ENCODE assay signal across 14 cellular contexts in genomic region chr4:26812049-26812729, GRCh38. TPM values are rescaled to one million over a fixed set of nuclear protein-coding genes. Genes with fewer than 3 reads are reported as not detected.
DNase-seq lines count a peak whose midpoint lies in the region; ATAC-seq and TF ChIP-seq lines count a peak whose summit lies in the region.
"Had no signal": no experiment of that assay in that cellular context is flagged by ENCODE, and none has a peak within 500 bp of the region (broad histone marks: within the 10 kb centered on the region; RNA-seq: fewer than 3 reads in every experiment).

No MANE protein-coding gene starts in this region.

- no peaks in the 10 kb centered on the region for H3K9me3 ChIP-seq in gastrocnemius medialis
- H3K9me3 ChIP-seq: tibial nerve had no signal

- peaks cover 2% of the 10 kb centered on the region for H3K36me3 Mint-ChIP-seq in activated CD8-positive, alpha-beta T cell treated with anti-CD3 and anti-CD28 coated beads, Interleukin-2, amount 10 ng/mL, durations not matched to agents 7 days and 5 days (ENCODE audit: low read depth)
- no peaks in the 10 kb centered on the region for H3K36me3 Mint-ChIP-seq in activated CD8-positive, alpha-beta T cell treated with anti-CD3 and anti-CD28 coated beads for 36 hours (ENCODE audit: low read depth)

- in situ Hi-C loops in SK-MEL-5 (cut with HindIII; ENCODE audit: low pct_unique_long_range_greater_than_20kb, low sequenced_read_pairs) (no loop called here), gastrocnemius medialis (cut with MboI; ENCODE audit: low sequenced_read_pairs in 4 of 4) (no loop called here)

- no peak for TF ChIP-seq CTCF in activated CD8-positive, alpha-beta T cell treated with anti-CD3 and anti-CD28 coated beads for 36 hours (IDR thresholded peaks at IDR 0.05)
- TF ChIP-seq CTCF in gastrocnemius medialis (IDR thresholded peaks at IDR 0.05 in 4 of 5, conservative IDR thresholded peaks at IDR 0.05 in 1 of 5) (no peak), coronary artery (IDR thresholded peaks at IDR 0.05) (no peak)

- H3K36me3 ChIP-seq in gastrocnemius medialis = no peaks in the 10 kb centered on the region
- H3K36me3 ChIP-seq: tibial nerve had no signal

- intact Hi-C loops in activated CD8-positive, alpha-beta T cell treated with anti-CD3 and anti-CD28 coated beads for 36 hours (cut with micrococcal nuclease) = no loop called here
- intact Hi-C loops in left cardiac atrium (cut with DNase I) (no loop called here), gastrocnemius medialis (cut with DNase I; ENCODE audit: low total_unique reads) (no loop called here)

- POLR2A ChIA-PET in activated CD8-positive, alpha-beta T cell treated with anti-CD3 and anti-CD28 coated beads, Interleukin-2, amount 10 ng/mL, durations not matched to agents 7 days and 5 days (lab: Charles Lee) = interaction anchor here (0.8 kb wide), 1 partner anchor 180 kb away, joined by 3 read pairs; no protein-coding TSS in a partner anchor
- POLR2A ChIA-PET in activated CD8-positive, alpha-beta T cell treated with anti-CD3 and anti-CD28 coated beads for 36 hours (lab: Charles Lee) = interaction anchor here (0.6 to 0.7 kb wide), 2 partner anchors 11 to 150 kb away, joined by 3 read pairs; no protein-coding TSS in a partner anchor

- peaks cover 9% of the 10 kb centered on the region for H3K4me1 Mint-ChIP-seq in activated CD8-positive, alpha-beta T cell treated with anti-CD3 and anti-CD28 coated beads, Interleukin-2, amount 10 ng/mL, durations not matched to agents 7 days and 5 days (ENCODE audit: low read depth)
- peaks cover 12% of the 10 kb centered on the region for H3K4me1 Mint-ChIP-seq in activated CD8-positive, alpha-beta T cell treated with anti-CD3 and anti-CD28 coated beads for 36 hours (ENCODE audit: low read depth)

- H3K4me3 ChIP-seq in gastrocnemius medialis (no peak overlapping the region), coronary artery (no peak overlapping the region)
- H3K4me3 ChIP-seq: SK-N-MC, tibial nerve had no signal

- no peak for ATAC-seq in activated CD8-positive, alpha-beta T cell treated with anti-CD3 and anti-CD28 coated beads, Interleukin-2, amount 10 ng/mL, durations not matched to agents 7 days and 5 days
- no peak for ATAC-seq in activated CD8-positive, alpha-beta T cell treated with anti-CD3 and anti-CD28 coated beads for 36 hours
- ATAC-seq in left cardiac atrium (peak in 1 of 2 donors; percentile 52), gastrocnemius medialis (peak; percentile 36 to 56), HG02970 (IDR thresholded peaks at IDR 0.05; ENCODE audit: low FRiP score, unreplicated experiment) (no peak)
- ATAC-seq: sciatic nerve had no signal

- H3K27ac ChIP-seq in gastrocnemius medialis = peak overlapping the region in 3 of 4 donors; percentile 18 to 49 (median 27)
- no peak overlapping the region for H3K27ac ChIP-seq in coronary artery
- H3K27ac ChIP-seq: SK-N-MC, tibial nerve had no signal

- H3K9me3 Mint-ChIP-seq in activated CD8-positive, alpha-beta T cell treated with anti-CD3 and anti-CD28 coated beads, Interleukin-2, amount 10 ng/mL, durations not matched to agents 7 days and 5 days (ENCODE audit: insufficient read depth) = no peaks in the 10 kb centered on the region
- H3K9me3 Mint-ChIP-seq in activated CD8-positive, alpha-beta T cell treated with anti-CD3 and anti-CD28 coated beads for 36 hours = peaks cover 4% of the 10 kb centered on the region

- peak overlapping the region; percentile 72 for H3K27ac Mint-ChIP-seq in activated CD8-positive, alpha-beta T cell treated with anti-CD3 and anti-CD28 coated beads, Interleukin-2, amount 10 ng/mL, durations not matched to agents 7 days and 5 days
- no peak overlapping the region for H3K27ac Mint-ChIP-seq in activated CD8-positive, alpha-beta T cell treated with anti-CD3 and anti-CD28 coated beads for 36 hours

- H3K27me3 Mint-ChIP-seq in activated CD8-positive, alpha-beta T cell treated with anti-CD3 and anti-CD28 coated beads, Interleukin-2, amount 10 ng/mL, durations not matched to agents 7 days and 5 days (ENCODE audit: low read depth) = no peaks in the 10 kb centered on the region
- H3K27me3 Mint-ChIP-seq in activated CD8-positive, alpha-beta T cell treated with anti-CD3 and anti-CD28 coated beads for 36 hours = no peaks in the 10 kb centered on the region

- CTCF ChIA-PET in activated CD8-positive, alpha-beta T cell treated with anti-CD3 and anti-CD28 coated beads, Interleukin-2, amount 10 ng/mL, durations not matched to agents 7 days and 5 days (lab: Charles Lee) = no interaction called here
- CTCF ChIA-PET in activated CD8-positive, alpha-beta T cell treated with anti-CD3 and anti-CD28 coated beads for 36 hours (lab: Charles Lee) = no interaction called here

- no peak overlapping the region for H3K4me3 Mint-ChIP-seq in activated CD8-positive, alpha-beta T cell treated with anti-CD3 and anti-CD28 coated beads, Interleukin-2, amount 10 ng/mL, durations not matched to agents 7 days and 5 days
- no peak overlapping the region for H3K4me3 Mint-ChIP-seq in activated CD8-positive, alpha-beta T cell treated with anti-CD3 and anti-CD28 coated beads for 36 hours

- DNase-seq in activated CD8-positive, alpha-beta T cell treated with anti-CD3 and anti-CD28 coated beads, Interleukin-2, amount 10 ng/mL, durations not matched to agents 7 days and 5 days = no peak
- DNase-seq in activated CD8-positive, alpha-beta T cell treated with anti-CD3 and anti-CD28 coated beads for 36 hours = no peak
- DNase-seq in SK-MEL-5 (ENCODE audit: low read depth, low spot score) (peak; percentile 57), left cardiac atrium (peak; percentile 27), gastrocnemius medialis (no peak), NCI-H2029 treated with DMSO at 0.1 percent for 48 hours (lab: John Stamatoyannopoulos, UW) (no peak), coronary artery (ENCODE audit: low spot score) (no peak)
- DNase-seq: activated CD4-positive, alpha-beta T cell treated with anti-CD3 and anti-CD28 coated beads, Interleukin-2, amount 50 U/mL, for 48 hours; mesendoderm; NCI-H1436 treated with DMSO at 0.1 percent for 48 hours had no signal

- H3K4me1 ChIP-seq in gastrocnemius medialis = peaks cover 0 to 30% of the 10 kb centered on the region in 2 donors

- no peak for TF ChIP-seq POLR2A in gastrocnemius medialis (IDR thresholded peaks at IDR 0.05)

- H3K27me3 ChIP-seq in gastrocnemius medialis = no peaks in the 10 kb centered on the region
- H3K27me3 ChIP-seq: tibial nerve had no signal

RNA-seq across cellular contexts. Expression of gene STIM2, which starts 48.5 kb away (rescaled TPM):
- total RNA-seq in activated CD8-positive, alpha-beta T cell treated with anti-CD3 and anti-CD28 coated beads, Interleukin-2, amount 10 ng/mL, durations not matched to agents 7 days and 5 days = 10 to 100 TPM; 52.3 to 53.3 TPM
- total RNA-seq in activated CD8-positive, alpha-beta T cell treated with anti-CD3 and anti-CD28 coated beads for 36 hours = 10 to 100 TPM; 44.4 to 46.6 TPM
- total RNA-seq in SK-MEL-5 (2014; rRNA removed; shearing (Covaris generic)) = 16.3 and 19.7 TPM in 2 replicates
- 14.3 and 16.1 TPM in 2 replicates for polyA plus RNA-seq in SK-MEL-5 (2015; cell fraction: cytosol; rRNA removed)
- 91.5 and 99.9 TPM in 2 replicates for polyA plus RNA-seq in SK-MEL-5 (2015; cell fraction: nucleus; rRNA removed)
- total RNA-seq in left cardiac atrium (10 to 100 TPM; 12.1 to 16.9 TPM), gastrocnemius medialis (1 to 10 TPM; 3.9 to 7.6 (median 4.9) TPM)

Comparison
In these comparisons a context has a peak if more than half of its experiments do, and no peak if none do; other contexts are left out.
1. ATAC-seq: peak in gastrocnemius medialis (2 of 2); none in activated CD8-positive, alpha-beta T cell treated with anti-CD3 and anti-CD28 coated beads, Interleukin-2, amount 10 ng/mL, durations not matched to agents 7 days and 5 days (single experiment), activated CD8-positive, alpha-beta T cell treated with anti-CD3 and anti-CD28 coated beads for 36 hours (single experiment) and HG02970 (single experiment).
2. DNase-seq: peak in SK-MEL-5 (single experiment) and left cardiac atrium (single experiment); none in activated CD8-positive, alpha-beta T cell treated with anti-CD3 and anti-CD28 coated beads, Interleukin-2, amount 10 ng/mL, durations not matched to agents 7 days and 5 days (single experiment), activated CD8-positive, alpha-beta T cell treated with anti-CD3 and anti-CD28 coated beads for 36 hours (single experiment), gastrocnemius medialis (0 of 2), NCI-H2029 treated with DMSO at 0.1 percent for 48 hours (single experiment) and coronary artery (single experiment).
3. H3K27ac ChIP-seq: peak in gastrocnemius medialis (3 of 4); none in coronary artery (0 of 2).